8 cellular contexts compared by ENCODE assay signal in genomic region chr1:145425436-145426029, GRCh38. TPM values are rescaled to one million over a fixed set of nuclear protein-coding genes. Genes with fewer than 3 reads are reported as not detected.
A peak's percentile ranks its signal among the peaks of the same experiment; 100 is the strongest.
DNase-seq lines count a peak whose midpoint lies in the region; ATAC-seq and TF ChIP-seq lines count a peak whose summit lies in the region.

Gene NBPF20 (minus strand): TSS chr1:145425603. CDS start chr1:145405272, 20,331 bp downstream.

- no peak within 1 kb of the TSS for H3K27ac ChIP-seq in SK-N-MC
- no peak within 1 kb of the TSS for H3K27ac ChIP-seq in ovary
- no peak within 1 kb of the TSS for H3K27ac ChIP-seq in thoracic aorta

- TF ChIP-seq EP300 in ovary (IDR thresholded peaks at IDR 0.05), result no peak

- peak; percentile 43 for ATAC-seq in thoracic aorta (ENCODE audit: insufficient number of reproducible peaks, low FRiP score, low read depth)

- H3K36me3 ChIP-seq in ES-I3 (ENCODE audit: insufficient read depth, low read length), result no peaks in the 10 kb centered on the region
- H3K36me3 ChIP-seq in HAP-1 (replicated peaks), result no peaks in the 10 kb centered on the region
- no peaks in the 10 kb centered on the region for H3K36me3 ChIP-seq in MG63
- no peaks in the 10 kb centered on the region for H3K36me3 ChIP-seq in SK-N-MC (ENCODE audit: insufficient read depth, low read length)
- H3K36me3 ChIP-seq in ovary, result no peaks in the 10 kb centered on the region
- H3K36me3 ChIP-seq in thoracic aorta, result no peaks in the 10 kb centered on the region

- whole genome bisulfite sequencing in ovary, 3 donors, result 0 to 1% (median 1%) methylated on average over 39 to 50 of the region's 50 CpGs

- DNase-seq in HAP-1 (ENCODE audit: low spot score in 2 of 2) (peak; percentile 82 to 89), MG63 (peak; percentile 82), SK-N-MC (ENCODE audit: low read depth, low spot score) (no peak), glutamatergic neuron (peak; percentile 88), ovary (peak; percentile 69 to 87 (median 79)), thoracic aorta (ENCODE audit: low spot score) (peak; percentile 15)
- DNase-seq in activated naive CD4-positive, alpha-beta T cell treated with anti-CD3 and anti-CD28 coated beads, Interleukin-2, amount 50 U/mL, for 16 hours, result peak; percentile 83

- H3K4me3 Mint-ChIP-seq in glutamatergic neuron (ENCODE audit: unreplicated experiment), result peak within 1 kb of the TSS; percentile 93

- H3K27me3 Mint-ChIP-seq in glutamatergic neuron (ENCODE audit: unreplicated experiment), result peaks cover 27% of the 10 kb centered on the region

- H3K27me3 ChIP-seq in HAP-1 (ENCODE audit: low read depth), result no peaks in the 10 kb centered on the region
- peaks cover 15% of the 10 kb centered on the region for H3K27me3 ChIP-seq in MG63
- no peaks in the 10 kb centered on the region for H3K27me3 ChIP-seq in ovary
- peaks cover 6% of the 10 kb centered on the region for H3K27me3 ChIP-seq in thoracic aorta (replicated peaks; ENCODE audit: insufficient read depth)

- H3K4me3 ChIP-seq in HAP-1 (peak within 1 kb of the TSS; percentile 78), MG63 (peak within 1 kb of the TSS; percentile 77), SK-N-MC (peak within 1 kb of the TSS; percentile 85), ovary (peak within 1 kb of the TSS; percentile 48), thoracic aorta (peak within 1 kb of the TSS; percentile 90)

- no peaks in the 10 kb centered on the region for H3K9me3 ChIP-seq in ES-I3 (ENCODE audit: control insufficient read depth, insufficient read depth, low read length)
- no peaks in the 10 kb centered on the region for H3K9me3 ChIP-seq in HAP-1
- peaks cover 9% of the 10 kb centered on the region; the same call in 1 of the 2 replicates for H3K9me3 ChIP-seq in MG63
- H3K9me3 ChIP-seq in SK-N-MC (ENCODE audit: low read depth, low read length), result no peaks in the 10 kb centered on the region
- H3K9me3 ChIP-seq in ovary, result peaks cover 0 to 11% of the 10 kb centered on the region in 2 donors
- no peaks in the 10 kb centered on the region for H3K9me3 ChIP-seq in thoracic aorta

- peak within 1 kb of the TSS; percentile 63 for H3K9ac ChIP-seq in ES-I3 (ENCODE audit: low read depth, low read length)
- peak within 1 kb of the TSS; percentile 60 for H3K9ac ChIP-seq in SK-N-MC (ENCODE audit: insufficient read length)

- H3K9me3 Mint-ChIP-seq in glutamatergic neuron (ENCODE audit: unreplicated experiment), result peaks cover 9% of the 10 kb centered on the region

- in situ Hi-C loops in HAP-1 (cut with MboI; ENCODE audit: low sequenced_read_pairs), result no loop called here

- TF ChIP-seq CTCF in glutamatergic neuron (IDR thresholded peaks at IDR 0.05; ENCODE audit: partially characterized antibody, unreplicated experiment) (no peak), ovary (IDR thresholded peaks at IDR 0.05) (no peak), thoracic aorta (IDR thresholded peaks at IDR 0.05) (no peak)

- no peaks in the 10 kb centered on the region for H3K4me1 Mint-ChIP-seq in glutamatergic neuron (ENCODE audit: low read depth, unreplicated experiment)

- TF ChIP-seq POLR2A in ovary (IDR thresholded peaks at IDR 0.05), result no peak

- peak within 1 kb of the TSS; percentile 70 for H3K27ac Mint-ChIP-seq in glutamatergic neuron (ENCODE audit: unreplicated experiment)

- H3K4me1 ChIP-seq in ES-I3 (ENCODE audit: insufficient read depth, low read length), result no peaks in the 10 kb centered on the region
- no peaks in the 10 kb centered on the region for H3K4me1 ChIP-seq in HAP-1
- peaks cover 2% of the 10 kb centered on the region for H3K4me1 ChIP-seq in ovary (ENCODE audit: insufficient read depth)
- peaks cover 4 to 5% of the 10 kb centered on the region in 2 donors for H3K4me1 ChIP-seq in thoracic aorta (ENCODE audit: control insufficient read depth in 1 of 2, low read depth in 2 of 2)

- H3K36me3 Mint-ChIP-seq in glutamatergic neuron (ENCODE audit: unreplicated experiment), result peaks cover 27% of the 10 kb centered on the region

- intact Hi-C loops in ovary (cut with DNase I), result no loop called here

RNA-seq across cellular contexts. Expression of gene NBPF20, which starts in this region (rescaled TPM):
- total RNA-seq in MG63 (2014; rRNA removed; shearing (Covaris generic); ENCODE audit: low replicate concordance), result 0.52 and 1.9 TPM in 2 replicates
- total RNA-seq in glutamatergic neuron (ENCODE audit: unreplicated experiment) (1.2 TPM), ovary (1 to 10 TPM in 5 of 7 donors, under 1 TPM in 2; 0.48 to 3.3 (median 2.3) TPM), thoracic aorta (1 to 10 TPM; 2.4 to 6.0 TPM)
- 1 to 10 TPM; 1.3 to 4.9 TPM for polyA plus RNA-seq in ovary
